14 cellular contexts compared by ENCODE assay signal in the genomic region with DNA sequence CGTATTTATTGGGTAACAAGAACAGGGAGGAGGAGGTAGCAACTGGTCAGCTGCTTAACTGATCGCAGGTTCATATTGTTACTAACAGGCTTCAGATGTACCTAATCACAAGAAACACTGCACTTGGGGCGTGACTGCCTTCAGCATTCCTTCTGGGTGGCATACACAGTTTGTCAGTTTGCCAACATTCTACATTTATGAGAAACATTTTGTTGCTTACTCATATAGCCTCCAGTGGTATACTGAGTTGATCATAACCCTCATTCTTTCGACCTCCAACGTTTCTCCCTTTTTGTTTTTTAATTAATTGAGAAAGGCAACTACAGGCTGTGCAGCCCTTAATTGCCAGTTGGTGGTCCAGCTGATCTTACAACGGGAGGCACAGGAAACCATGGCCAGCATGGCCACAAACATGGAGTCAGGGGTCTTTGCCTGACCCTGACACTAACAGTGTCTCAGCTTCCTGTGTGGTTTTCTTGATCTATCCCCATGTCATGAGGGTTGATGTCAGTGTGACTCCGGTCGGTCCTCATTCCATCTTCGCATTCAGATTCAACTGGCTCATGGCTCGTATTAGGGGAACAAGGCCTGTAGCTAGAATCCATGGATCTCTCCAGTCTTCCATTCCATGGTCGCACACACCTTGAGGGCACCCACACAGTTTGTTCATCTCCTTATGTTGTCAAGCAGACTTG. TPM values are rescaled to one million over a fixed set of nuclear protein-coding genes. Genes with fewer than 3 reads are reported as not detected.
DNase-seq lines count a peak whose midpoint lies in the region; FAIRE-seq and TF ChIP-seq lines count a peak whose summit lies in the region.
"Had no signal": no experiment of that assay in that cellular context is flagged by ENCODE, and none has a peak within 500 bp of the region (broad histone marks: within the 10 kb centered on the region; RNA-seq: fewer than 3 reads in every experiment).

No MANE protein-coding gene starts in this region.

- H3K27ac Mint-ChIP-seq in endodermal cell = no peak overlapping the region

- no peaks in the 10 kb centered on the region for H3K27me3 Mint-ChIP-seq in endodermal cell (ENCODE audit: insufficient read depth)

- no peak for TF ChIP-seq POLR2A in H54 (IDR thresholded peaks at IDR 0.05; ENCODE audit: low read depth, low read length)

- no peak for FAIRE-seq in H54 (lab: Jason Lieb, UNC)
- FAIRE-seq: GM18507 had no signal

- TF ChIP-seq CTCF in endodermal cell (conservative IDR thresholded peaks at IDR 0.05) (no peak), GM13976 (IDR thresholded peaks at IDR 0.05; ENCODE audit: borderline replicate concordance, control extremely low read depth, extremely low read depth, insufficient read depth, missing control alignments) (no peak)

- no peak overlapping the region for H3K4me3 Mint-ChIP-seq in endodermal cell

- H3K9ac ChIP-seq in endodermal cell (ENCODE audit: extremely low read depth, low read length, poor library complexity, severe bottlenecking) = no peak overlapping the region
- H3K9ac ChIP-seq: BLaER1 treated with 17β-estradiol and CSF1 and Interleukin-3, amounts not matched to agents 10 nM and 100 nM had no signal

- DNase-seq in HT1080 (ENCODE audit: low read depth) = peak; percentile 44
- DNase-seq in RPMI7951 (ENCODE audit: low read depth) = peak; percentile 82
- no peak for DNase-seq in endodermal cell
- peak; percentile 54 for DNase-seq in renal cortical epithelial cell (ENCODE audit: low read depth)
- no peak for DNase-seq in H54 (ENCODE audit: insufficient read length, low spot score)
- DNase-seq in GM03348 (ENCODE audit: low spot score) = no peak
- DNase-seq in GM13976 (ENCODE audit: low spot score) = no peak
- DNase-seq in MG63 = no peak
- DNase-seq: NCI-H1092 treated with DMSO at 0.1 percent for 48 hours, NCI-H1694, NCI-H446, NCI-H748 treated with DMSO at 0.1 percent for 48 hours had no signal

- H3K27ac ChIP-seq in endodermal cell (ENCODE audit: low read depth, low read length) = no peak overlapping the region
- H3K27ac ChIP-seq: BLaER1 treated with 17β-estradiol and CSF1 and Interleukin-3, amounts not matched to agents 10 nM and 100 nM had no signal

- H3K36me3 Mint-ChIP-seq in endodermal cell (ENCODE audit: low read depth) = peaks cover 39% of the 10 kb centered on the region

- no peaks in the 10 kb centered on the region for H3K4me1 Mint-ChIP-seq in endodermal cell

- 96 to 97% methylated on average over 7 to 11 of the region's 11 CpGs for WGBS in endodermal cell (ENCODE audit: insufficient coverage in 1 of 2, insufficient read length in 1 of 2), 2 experiments

- peak overlapping the region; percentile 66 for H3K4me3 ChIP-seq in endodermal cell (ENCODE audit: low read length)
- no peak overlapping the region for H3K4me3 ChIP-seq in MG63

- in situ Hi-C loops in GM13976 (cut with MboI; ENCODE audit: low sequenced_read_pairs, unreplicated experiment) = no loop called here

- H3K9me3 ChIP-seq in endodermal cell (ENCODE audit: control insufficient read depth, low read length) = peaks cover 56% of the 10 kb centered on the region
- H3K9me3 ChIP-seq in MG63 = peaks cover 52% of the 10 kb centered on the region

- H3K36me3 ChIP-seq in endodermal cell (ENCODE audit: control insufficient read depth, insufficient read depth, low read length) = peaks cover 32% of the 10 kb centered on the region
- peaks cover 25% of the 10 kb centered on the region for H3K36me3 ChIP-seq in MG63

- H3K9me3 Mint-ChIP-seq in endodermal cell = peaks cover 51% of the 10 kb centered on the region

- no peaks in the 10 kb centered on the region for H3K4me1 ChIP-seq in endodermal cell (ENCODE audit: control insufficient read depth, insufficient read depth, low read length)
- H3K4me1 ChIP-seq: BLaER1 treated with 17β-estradiol and CSF1 and Interleukin-3, amounts not matched to agents 10 nM and 100 nM had no signal

- no peaks in the 10 kb centered on the region for H3K27me3 ChIP-seq in endodermal cell (ENCODE audit: control insufficient read depth, insufficient read depth, low read length, poor library complexity, severe bottlenecking)
- H3K27me3 ChIP-seq in MG63 = no peaks in the 10 kb centered on the region
- H3K27me3 ChIP-seq: BLaER1 treated with 17β-estradiol and CSF1 and Interleukin-3, amounts not matched to agents 10 nM and 100 nM had no signal

RNA-seq across cellular contexts. Expression of a gene that starts 9.4 kb away (rescaled TPM):
- total RNA-seq in HT1080 (2014; rRNA removed; shearing (Covaris generic)) = 17.7 and 32.5 TPM in 2 replicates
- polyA plus RNA-seq in HT1080 (2015; cell fraction: cytosol; rRNA removed) = 51.8 and 67.6 TPM in 2 replicates
- polyA plus RNA-seq in HT1080 (2015; cell fraction: nucleus; rRNA removed) = 159 and 177 TPM in 2 replicates
- 24.5 and 33.2 TPM in 2 replicates for total RNA-seq in RPMI7951 (2014; rRNA removed; shearing (Covaris generic))
- total RNA-seq in endodermal cell (100 to 1,000 TPM; 160 to 189 TPM), renal cortical epithelial cell (52.3 and 78.7 TPM in 2 replicates)
- 62.9 TPM for polyA plus RNA-seq in endodermal cell (2013, experiment 1 of 2)
- polyA plus RNA-seq in endodermal cell (2013, experiment 2 of 2) = 65.7 TPM
- total RNA-seq in MG63 (2014; rRNA removed; shearing (Covaris generic); ENCODE audit: low replicate concordance) = 33.3 and 63.9 TPM in 2 replicates

Comparison
In these comparisons a context has a peak if more than half of its experiments do, and no peak if none do; other contexts are left out.
1. DNase-seq: peak in HT1080 (single experiment), RPMI7951 (single experiment) and renal cortical epithelial cell (single experiment); none in endodermal cell (single experiment), H54 (single experiment), GM03348 (single experiment), GM13976 (single experiment) and MG63 (single experiment).